In genomic region chr11:71446942-71447688, GRCh38 we compare ENCODE assay signal across 8 cellular contexts. TPM values are rescaled to one million over a fixed set of nuclear protein-coding genes. Genes with fewer than 3 reads are reported as not detected.
DNase-seq lines count a peak whose midpoint lies in the region; ATAC-seq and TF ChIP-seq lines count a peak whose summit lies in the region.

No MANE protein-coding gene starts in this region.

- no peaks in the 10 kb centered on the region for H3K9me3 ChIP-seq in cardiac muscle cell (ENCODE audit: low read depth)

- peaks cover 42% of the 10 kb centered on the region for H3K4me1 Mint-ChIP-seq in T-helper 2 cell treated with Interferon-gamma antibody and Interleukin-4, amounts not matched to agents 5 μg/mL and 100 μg/mL, for 36 hours (ENCODE audit: low read depth)
- peaks cover 24% of the 10 kb centered on the region for H3K4me1 Mint-ChIP-seq in osteocyte (ENCODE audit: unreplicated experiment)

- H3K4me1 ChIP-seq in cardiac muscle cell (ENCODE audit: low read depth): peaks cover 7% of the 10 kb centered on the region

- peak overlapping the region; percentile 85 for H3K27ac Mint-ChIP-seq in T-helper 2 cell treated with Interferon-gamma antibody and Interleukin-4, amounts not matched to agents 5 μg/mL and 100 μg/mL, for 36 hours
- H3K27ac Mint-ChIP-seq in osteocyte (ENCODE audit: unreplicated experiment): peak overlapping the region; percentile 79

- peaks cover 26% of the 10 kb centered on the region for H3K36me3 ChIP-seq in cardiac muscle cell

- H3K36me3 Mint-ChIP-seq in T-helper 2 cell treated with Interferon-gamma antibody and Interleukin-4, amounts not matched to agents 5 μg/mL and 100 μg/mL, for 36 hours (ENCODE audit: low read depth): peaks cover 37% of the 10 kb centered on the region
- H3K36me3 Mint-ChIP-seq in osteocyte (ENCODE audit: unreplicated experiment): peaks cover 12% of the 10 kb centered on the region

- TF ChIP-seq CTCF in cardiac muscle cell (IDR thresholded peaks at IDR 0.05; ENCODE audit: low read depth, low read length): no peak
- TF ChIP-seq CTCF in fibroblast of the aortic adventitia (IDR thresholded peaks at IDR 0.05; ENCODE audit: insufficient read depth, low read length): no peak
- no peak for TF ChIP-seq CTCF in osteocyte (IDR thresholded peaks at IDR 0.05)

- ATAC-seq in Right ventricle myocardium inferior: no peak
- no peak for ATAC-seq in HG02884 (IDR thresholded peaks at IDR 0.05; ENCODE audit: unreplicated experiment)

- H3K27me3 ChIP-seq in cardiac muscle cell: no peaks in the 10 kb centered on the region

- peak overlapping the region; percentile 97 for H3K4me3 Mint-ChIP-seq in T-helper 2 cell treated with Interferon-gamma antibody and Interleukin-4, amounts not matched to agents 5 μg/mL and 100 μg/mL, for 36 hours
- peak overlapping the region; percentile 92 for H3K4me3 Mint-ChIP-seq in osteocyte (ENCODE audit: unreplicated experiment)

- H3K27ac ChIP-seq in cardiac muscle cell: no peak overlapping the region

- peak in 1 of 2 donors; percentile 85 for DNase-seq in cardiac muscle cell (ENCODE audit: low read depth in 1 of 2, low spot score in 1 of 2)
- DNase-seq in Right ventricle myocardium inferior (ENCODE audit: missing footprints): no peak
- no peak for DNase-seq in T-helper 2 cell treated with Interferon-gamma antibody and Interleukin-4, amounts not matched to agents 5 μg/mL and 100 μg/mL, for 36 hours (ENCODE audit: low spot score)
- DNase-seq in fibroblast of the aortic adventitia (ENCODE audit: low read depth): peak; percentile 66
- no peak for DNase-seq in osteocyte (ENCODE audit: extremely low spot score, unreplicated experiment)
- no peak for DNase-seq in SHP77 (lab: John Stamatoyannopoulos, UW)
- no peak for DNase-seq in cortex of kidney (lab: John Stamatoyannopoulos, UW)

- no peaks in the 10 kb centered on the region for H3K27me3 Mint-ChIP-seq in T-helper 2 cell treated with Interferon-gamma antibody and Interleukin-4, amounts not matched to agents 5 μg/mL and 100 μg/mL, for 36 hours (ENCODE audit: low read depth)
- H3K27me3 Mint-ChIP-seq in osteocyte (ENCODE audit: unreplicated experiment): no peaks in the 10 kb centered on the region

- H3K9me3 Mint-ChIP-seq in T-helper 2 cell treated with Interferon-gamma antibody and Interleukin-4, amounts not matched to agents 5 μg/mL and 100 μg/mL, for 36 hours: peaks cover 9% of the 10 kb centered on the region
- no peaks in the 10 kb centered on the region for H3K9me3 Mint-ChIP-seq in osteocyte (ENCODE audit: unreplicated experiment)

- intact Hi-C loops in Right ventricle myocardium inferior (cut with DNase I): no loop called here

- H3K4me3 ChIP-seq in cardiac muscle cell (peak overlapping the region; percentile 48), fibroblast of the aortic adventitia (ENCODE audit: low read depth, low read length) (peak overlapping the region; percentile 78)

RNA-seq across cellular contexts. Expression of gene DHCR7, which starts 1.1 kb away (rescaled TPM):
- total RNA-seq in cardiac muscle cell (50.0 and 133 TPM in 2 replicates), Right ventricle myocardium inferior (46.3 TPM), fibroblast of the aortic adventitia (ENCODE audit: low replicate concordance) (10.2 and 16.7 TPM in 2 replicates), osteocyte (29.8 and 30.2 TPM in 2 replicates)
- 65.0 and 158 TPM in 2 replicates for polyA plus RNA-seq in cardiac muscle cell

RNA-seq across cellular contexts. Expression of gene NADSYN1, which starts 5.9 kb away (rescaled TPM):
- 56.4 and 68.9 TPM in 2 replicates for total RNA-seq in cardiac muscle cell
- 46.8 and 67.0 TPM in 2 replicates for polyA plus RNA-seq in cardiac muscle cell
- total RNA-seq in Right ventricle myocardium inferior: 22.1 TPM
- 50.9 and 71.5 TPM in 2 replicates for total RNA-seq in fibroblast of the aortic adventitia (ENCODE audit: low replicate concordance)
- total RNA-seq in osteocyte: 51.0 and 55.4 TPM in 2 replicates
